26 cellular contexts compared by ENCODE assay signal in the genomic region with DNA sequence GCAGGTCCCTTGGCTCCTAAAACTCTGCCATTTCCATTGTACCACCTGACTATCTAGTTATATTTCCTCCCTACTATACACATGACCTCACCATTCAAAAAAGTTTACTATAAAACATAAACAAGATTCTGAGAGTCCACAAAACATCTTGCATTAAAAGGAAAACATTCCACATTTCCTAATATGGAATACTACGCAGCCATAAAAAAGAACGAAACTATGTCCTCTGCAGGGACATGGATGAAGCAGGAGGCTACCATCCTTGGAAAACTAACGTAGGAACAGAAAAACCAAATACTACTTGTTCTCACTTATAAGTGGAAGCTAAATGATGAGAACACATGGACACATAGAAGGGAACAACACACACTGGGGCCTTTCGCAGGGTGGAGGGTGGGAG. TPM values are rescaled to one million over a fixed set of nuclear protein-coding genes. Genes with fewer than 3 reads are reported as not detected.
DNase-seq lines count a peak whose midpoint lies in the region; ATAC-seq and TF ChIP-seq lines count a peak whose summit lies in the region.
"Had no signal": no experiment of that assay in that cellular context is flagged by ENCODE, and none has a peak within 500 bp of the region (broad histone marks: within the 10 kb centered on the region; RNA-seq: fewer than 3 reads in every experiment).

No MANE protein-coding gene starts in this region.

- TF ChIP-seq EP300 in gastroesophageal sphincter (IDR thresholded peaks at IDR 0.05) = no peak
- TF ChIP-seq EP300 in sigmoid colon (IDR thresholded peaks at IDR 0.05) = no peak

- H3K4me1 ChIP-seq in heart left ventricle (peaks cover 0 to 84% (median 45%) of the 10 kb centered on the region in 12 donors), gastroesophageal sphincter (peaks cover 18 to 99% (median 32%) of the 10 kb centered on the region in 3 donors), sigmoid colon (peaks cover 0 to 87% (median 82%) of the 10 kb centered on the region in 4 donors), aorta (ENCODE audit: control insufficient read depth in 1 of 2, insufficient read depth in 2 of 2, low read length in 2 of 2) (peaks cover 2 to 3% of the 10 kb centered on the region in 2 donors)

- H3K36me3 ChIP-seq in heart left ventricle (peaks cover 0 to 7% (median 0%) of the 10 kb centered on the region in 9 donors), gastroesophageal sphincter (no peaks in the 10 kb centered on the region), sigmoid colon (peaks cover 0 to 23% (median 3%) of the 10 kb centered on the region in 4 donors), aorta (ENCODE audit: control insufficient read depth in 1 of 2, insufficient read depth in 2 of 2, low read length in 1 of 2) (no peaks in the 10 kb centered on the region)
- H3K36me3 ChIP-seq: MG63, prostate gland had no signal

- ATAC-seq in heart left ventricle (no peak), gastroesophageal sphincter (no peak), aorta (ENCODE audit: low FRiP score) (no peak), GM21381 (IDR thresholded peaks at IDR 0.05; ENCODE audit: unreplicated experiment) (no peak)
- ATAC-seq: SK-N-SH treated with all-trans-retinoic acid at 6 μM for 48 hours; stimulated activated naive CD8-positive, alpha-beta T cell treated with anti-CD3 and anti-CD28 coated beads, Interleukin-15, amount 100 ng/mL, for 72 hours had no signal

- no peak for TF ChIP-seq POLR2A in heart left ventricle (IDR thresholded peaks at IDR 0.05)
- TF ChIP-seq POLR2A in gastroesophageal sphincter (IDR thresholded peaks at IDR 0.05) = no peak
- TF ChIP-seq POLR2A in sigmoid colon (IDR thresholded peaks at IDR 0.05) = no peak

- peak overlapping the region; percentile 43 to 92 (median 83) for H3K27ac ChIP-seq in heart left ventricle
- H3K27ac ChIP-seq in gastroesophageal sphincter = peak overlapping the region; percentile 66 to 81 (median 74)
- H3K27ac ChIP-seq in sigmoid colon = peak overlapping the region; percentile 61 to 78 (median 72)
- H3K27ac ChIP-seq in aorta (ENCODE audit: low read depth in 1 of 2, low read length in 2 of 2) = peak overlapping the region; percentile 21 to 38
- H3K27ac ChIP-seq: prostate gland had no signal

- TF ChIP-seq CTCF in heart left ventricle (IDR thresholded peaks at IDR 0.05) (no peak), gastroesophageal sphincter (IDR thresholded peaks at IDR 0.05) (no peak), sigmoid colon (IDR thresholded peaks at IDR 0.05) (no peak)

- no peak for DNase-seq in heart left ventricle
- no peak for DNase-seq in cardiac septum (ENCODE audit: low spot score)
- no peak for DNase-seq in sigmoid colon
- DNase-seq in aorta = no peak
- no peak for DNase-seq in kidney tubule cell (ENCODE audit: low spot score)
- DNase-seq in SK-N-DZ (ENCODE audit: low spot score) = no peak
- DNase-seq: activated CD4-positive, alpha-beta T cell treated with anti-CD3 and anti-CD28 coated beads for 4 hours; activated effector memory CD4-positive, alpha-beta T cell treated with anti-CD3 and anti-CD28 coated beads, Interleukin-2, amount 50 U/mL, for 16 hours; activated naive CD8-positive, alpha-beta T cell treated with anti-CD3 and anti-CD28 coated beads, Interleukin-2, amount 10 ng/mL, durations not matched to agents 7 days and 5 days; AML-193; CD4-positive, alpha-beta memory T cell; head of caudate nucleus; KG1; MG63; NCI-H2029 treated with DMSO at 0.1 percent for 48 hours; NCI-H82; RPMI8226; small intestine; stimulated activated CD4-positive, alpha-beta T cell treated with anti-CD3 and anti-CD28 coated beads, Interleukin-1b, Interleukin-23, amount 100 ng/mL, for 48 hours; stimulated activated CD8-positive, alpha-beta memory T cell treated with anti-CD3 and anti-CD28 coated beads, Interleukin-4, amount 100 ng/mL, for 48 hours; stimulated activated naive CD8-positive, alpha-beta T cell treated with anti-CD3 and anti-CD28 coated beads, Interleukin-15, amount 100 ng/mL, for 72 hours; T-helper 2 cell had no signal

- H3K27me3 ChIP-seq in heart left ventricle (no peaks in the 10 kb centered on the region), gastroesophageal sphincter (no peaks in the 10 kb centered on the region), sigmoid colon (no peaks in the 10 kb centered on the region), aorta (ENCODE audit: control insufficient read depth in 1 of 2, insufficient read depth in 2 of 2, low read length in 1 of 2) (no peaks in the 10 kb centered on the region)
- H3K27me3 ChIP-seq: MG63 had no signal

- peak overlapping the region in 1 of 12 donors; percentile 11 for H3K4me3 ChIP-seq in heart left ventricle
- no peak overlapping the region for H3K4me3 ChIP-seq in gastroesophageal sphincter
- no peak overlapping the region for H3K4me3 ChIP-seq in sigmoid colon
- H3K4me3 ChIP-seq in aorta (ENCODE audit: low read length in 2 of 2) = no peak overlapping the region
- H3K4me3 ChIP-seq: MG63, prostate gland had no signal

- intact Hi-C loops in heart left ventricle (cut with DNase I) (loop anchor here in 1 of 10 donors (10.0 kb wide), 1 partner anchor 62 kb away; no protein-coding TSS in a partner anchor), cardiac septum (cut with DNase I) (no loop called here), sigmoid colon (cut with DNase I) (no loop called here), aorta (cut with DNase I) (loop anchor here in 1 of 2 donors (10.0 kb wide), 1 partner anchor 52 kb away; no protein-coding TSS in a partner anchor)

- WGBS in heart left ventricle, 4 donors = 78 to 91% (median 83%) methylated on average over 4 of the region's 4 CpGs
- 60 to 87% methylated on average over 3 to 4 of the region's 4 CpGs for WGBS in gastroesophageal sphincter (ENCODE audit: low coverage in 1 of 2), 2 donors
- 85 to 95% methylated on average over 4 of the region's 4 CpGs for WGBS in sigmoid colon, 2 donors
- WGBS in aorta, 2 donors = 89 to 90% methylated on average over 4 of the region's 4 CpGs

- H3K9me3 ChIP-seq in heart left ventricle = no peaks in the 10 kb centered on the region
- no peaks in the 10 kb centered on the region for H3K9me3 ChIP-seq in gastroesophageal sphincter
- no peaks in the 10 kb centered on the region for H3K9me3 ChIP-seq in sigmoid colon
- H3K9me3 ChIP-seq in aorta (ENCODE audit: control insufficient read depth, low read length) = no peaks in the 10 kb centered on the region
- H3K9me3 ChIP-seq: MG63, prostate gland had no signal

RNA-seq across cellular contexts. Expression of a gene that starts 48.3 kb away (rescaled TPM):
- 100 to 1,000 TPM; 262 to 589 (median 387) TPM for total RNA-seq in heart left ventricle
- polyA plus RNA-seq in heart left ventricle = 100 to 1,000 TPM in 1 of 2 donors, 10 to 100 TPM in 1; 95.2 to 139 TPM
- total RNA-seq in cardiac septum = 518 TPM
- 1,000 to 10,000 TPM in 2 of 4 donors, 100 to 1,000 TPM in 2; 585 to 1,262 (median 942) TPM for total RNA-seq in gastroesophageal sphincter
- total RNA-seq in sigmoid colon = 1,000 to 10,000 TPM in 1 of 4 donors, 100 to 1,000 TPM in 3; 637 to 1,443 (median 763) TPM
- 10 to 100 TPM in 2 of 3 donors, 1 to 10 TPM in 1; 8.3 to 42.5 (median 10.8) TPM for polyA plus RNA-seq in sigmoid colon
- 100 to 1,000 TPM; 319 to 374 TPM for total RNA-seq in aorta
- polyA plus RNA-seq in aorta = 100 to 1,000 TPM in 1 of 2 donors, 10 to 100 TPM in 1; 68.4 to 104 TPM
- polyA plus RNA-seq in SK-N-DZ (2014; cell fraction: cytosol; rRNA removed) = 5.2 and 14.2 TPM in 2 replicates
- polyA plus RNA-seq in SK-N-DZ (2014; cell fraction: nucleus; rRNA removed) = 7.2 and 14.2 TPM in 2 replicates

Comparison
In these comparisons a context has a peak if more than half of its experiments do, and no peak if none do; other contexts are left out.
1. H3K27ac ChIP-seq: peak in every context shown above with its lines; median percentile 83 in heart left ventricle; 74 in gastroesophageal sphincter; 72 in sigmoid colon; 30 in aorta.